ENCODE assay signal across 8 cellular contexts in genomic region chr11:71792621-71793235, GRCh38. TPM values are rescaled to one million over a fixed set of nuclear protein-coding genes. Genes with fewer than 3 reads are reported as not detected.
DNase-seq lines count a peak whose midpoint lies in the region; ATAC-seq and TF ChIP-seq lines count a peak whose summit lies in the region.
"Not testable (repeated sequence)": the region's sequence is repeated elsewhere in the genome, so short reads cannot be mapped to it uniquely, and the experiment has no call there.

No MANE protein-coding gene starts in this region.

- TF ChIP-seq EP300 in Ishikawa (IDR thresholded peaks at IDR 0.05; ENCODE audit: borderline replicate concordance) = not testable (repeated sequence)

- intact Hi-C loops in Calu3 (cut with micrococcal nuclease; ENCODE audit: unreplicated experiment); breast epithelium (cut with DNase I; ENCODE audit: low total_unique reads); heart left ventricle (cut with DNase I): not testable (repeated sequence)

- not testable (repeated sequence) for H3K9me3 ChIP-seq in breast epithelium, heart left ventricle, neutrophil

- CTCF ChIA-PET in Calu3 (lab: Charles Lee) = not testable (repeated sequence)
- CTCF ChIA-PET in RWPE1 (lab: Yijun Ruan, JAX) = interaction anchor here (0.7 kb wide), 2 partner anchors 224 to 654 kb away, joined by 3 read pairs; no protein-coding TSS in a partner anchor
- CTCF ChIA-PET in activated CD8-positive, alpha-beta T cell treated with anti-CD3 and anti-CD28 coated beads, Interleukin-2, amount 10 ng/mL, durations not matched to agents 7 days and 5 days (lab: Charles Lee) = interaction anchor here (0.9 to 1.4 kb wide), 2 partner anchors 8 to 237 kb away, joined by 3 to 5 read pairs; no protein-coding TSS in a partner anchor

- H3K9me3 Mint-ChIP-seq in Calu3 (ENCODE audit: low read depth, unreplicated experiment); activated CD8-positive, alpha-beta T cell treated with anti-CD3 and anti-CD28 coated beads, Interleukin-2, amount 10 ng/mL, durations not matched to agents 7 days and 5 days (ENCODE audit: insufficient read depth): not testable (repeated sequence)

- not testable (repeated sequence) for H3K27ac Mint-ChIP-seq in Calu3 (ENCODE audit: unreplicated experiment); activated CD8-positive, alpha-beta T cell treated with anti-CD3 and anti-CD28 coated beads, Interleukin-2, amount 10 ng/mL, durations not matched to agents 7 days and 5 days

- not testable (repeated sequence) for TF ChIP-seq POLR2A in breast epithelium (IDR thresholded peaks at IDR 0.05); heart left ventricle (IDR thresholded peaks at IDR 0.05)

- WGBS in heart left ventricle, 4 donors = 63 to 70% (median 65%) methylated on average over 6 of the region's 6 CpGs

- TF ChIP-seq CTCF in Calu3 (IDR thresholded peaks at IDR 0.05; ENCODE audit: unreplicated experiment) (peak; percentile 48), RWPE1 (conservative IDR thresholded peaks at IDR 0.05; ENCODE audit: low read depth) (peak; percentile 38), breast epithelium (IDR thresholded peaks at IDR 0.05) (peak; percentile 9 to 68 (median 52)), heart left ventricle (IDR thresholded peaks at IDR 0.05) (peak; percentile 48 to 67 (median 58)), neutrophil (IDR thresholded peaks at IDR 0.05) (peak; percentile 57)

- not testable (repeated sequence) for H3K4me1 ChIP-seq in breast epithelium; heart left ventricle; neutrophil (ENCODE audit: control insufficient read depth in 1 of 2, insufficient read depth in 1 of 2, low read depth in 1 of 2, low read length in 1 of 2)

- DNase-seq in Calu3 (peak; percentile 66), breast epithelium (ENCODE audit: low spot score in 2 of 2) (peak in 1 of 2 donors; percentile 49), heart left ventricle (peak in 2 of 5 donors; percentile 41 to 55), superior temporal gyrus (ENCODE audit: extremely low spot score) (peak; percentile 16)
- not testable (repeated sequence) for DNase-seq in RWPE1 (ENCODE audit: low spot score)
- peak; percentile 70 for DNase-seq in activated CD8-positive, alpha-beta T cell treated with anti-CD3 and anti-CD28 coated beads, Interleukin-2, amount 10 ng/mL, durations not matched to agents 7 days and 5 days

- H3K4me3 Mint-ChIP-seq in Calu3 (ENCODE audit: low read depth, unreplicated experiment); activated CD8-positive, alpha-beta T cell treated with anti-CD3 and anti-CD28 coated beads, Interleukin-2, amount 10 ng/mL, durations not matched to agents 7 days and 5 days: not testable (repeated sequence)

- H3K36me3 ChIP-seq in breast epithelium, heart left ventricle, neutrophil: not testable (repeated sequence)

- not testable (repeated sequence) for ATAC-seq in activated CD8-positive, alpha-beta T cell treated with anti-CD3 and anti-CD28 coated beads, Interleukin-2, amount 10 ng/mL, durations not matched to agents 7 days and 5 days; heart left ventricle

- not testable (repeated sequence) for H3K27ac ChIP-seq in RWPE1, breast epithelium, heart left ventricle, neutrophil

- H3K4me3 ChIP-seq in breast epithelium; heart left ventricle; neutrophil (ENCODE audit: low read depth in 1 of 2, low read length in 1 of 2): not testable (repeated sequence)

- peaks cover 12% of the 10 kb centered on the region for H3K36me3 Mint-ChIP-seq in Calu3 (ENCODE audit: insufficient read depth, unreplicated experiment)
- H3K36me3 Mint-ChIP-seq in activated CD8-positive, alpha-beta T cell treated with anti-CD3 and anti-CD28 coated beads, Interleukin-2, amount 10 ng/mL, durations not matched to agents 7 days and 5 days (ENCODE audit: low read depth) = not testable (repeated sequence)

- POLR2A ChIA-PET in RWPE1 (lab: Yijun Ruan, JAX; ENCODE audit: low non-redundant PET); activated CD8-positive, alpha-beta T cell treated with anti-CD3 and anti-CD28 coated beads, Interleukin-2, amount 10 ng/mL, durations not matched to agents 7 days and 5 days (lab: Charles Lee): not testable (repeated sequence)

- BruUV-seq in Calu3 (replicated peaks; lab: Mats Ljungman, UMichigan) = not testable (repeated sequence)

- H3K27me3 Mint-ChIP-seq in Calu3 (ENCODE audit: unreplicated experiment); activated CD8-positive, alpha-beta T cell treated with anti-CD3 and anti-CD28 coated beads, Interleukin-2, amount 10 ng/mL, durations not matched to agents 7 days and 5 days (ENCODE audit: low read depth): not testable (repeated sequence)

- H3K4me1 Mint-ChIP-seq in Calu3 (ENCODE audit: low read depth, unreplicated experiment) = peaks cover 25% of the 10 kb centered on the region
- peaks cover 21% of the 10 kb centered on the region for H3K4me1 Mint-ChIP-seq in activated CD8-positive, alpha-beta T cell treated with anti-CD3 and anti-CD28 coated beads, Interleukin-2, amount 10 ng/mL, durations not matched to agents 7 days and 5 days (ENCODE audit: low read depth)

- peak; percentile 54 for TF ChIP-seq RAD21 in Ishikawa (IDR thresholded peaks at IDR 0.05; ENCODE audit: low read depth)

- not testable (repeated sequence) for H3K27me3 ChIP-seq in breast epithelium, heart left ventricle, neutrophil

RNA-seq across cellular contexts. Expression of gene DEFB108B, which starts 40.3 kb away (rescaled TPM):
- total RNA-seq in Calu3 (2022) (not detected in 2 replicates), breast epithelium (not detected), heart left ventricle (not detected)
- total RNA-seq in activated CD8-positive, alpha-beta T cell treated with anti-CD3 and anti-CD28 coated beads, Interleukin-2, amount 10 ng/mL, durations not matched to agents 7 days and 5 days = not detected
- not detected for polyA plus RNA-seq in heart left ventricle
